ENCODE assay signal across 10 cellular contexts in the genomic region with DNA sequence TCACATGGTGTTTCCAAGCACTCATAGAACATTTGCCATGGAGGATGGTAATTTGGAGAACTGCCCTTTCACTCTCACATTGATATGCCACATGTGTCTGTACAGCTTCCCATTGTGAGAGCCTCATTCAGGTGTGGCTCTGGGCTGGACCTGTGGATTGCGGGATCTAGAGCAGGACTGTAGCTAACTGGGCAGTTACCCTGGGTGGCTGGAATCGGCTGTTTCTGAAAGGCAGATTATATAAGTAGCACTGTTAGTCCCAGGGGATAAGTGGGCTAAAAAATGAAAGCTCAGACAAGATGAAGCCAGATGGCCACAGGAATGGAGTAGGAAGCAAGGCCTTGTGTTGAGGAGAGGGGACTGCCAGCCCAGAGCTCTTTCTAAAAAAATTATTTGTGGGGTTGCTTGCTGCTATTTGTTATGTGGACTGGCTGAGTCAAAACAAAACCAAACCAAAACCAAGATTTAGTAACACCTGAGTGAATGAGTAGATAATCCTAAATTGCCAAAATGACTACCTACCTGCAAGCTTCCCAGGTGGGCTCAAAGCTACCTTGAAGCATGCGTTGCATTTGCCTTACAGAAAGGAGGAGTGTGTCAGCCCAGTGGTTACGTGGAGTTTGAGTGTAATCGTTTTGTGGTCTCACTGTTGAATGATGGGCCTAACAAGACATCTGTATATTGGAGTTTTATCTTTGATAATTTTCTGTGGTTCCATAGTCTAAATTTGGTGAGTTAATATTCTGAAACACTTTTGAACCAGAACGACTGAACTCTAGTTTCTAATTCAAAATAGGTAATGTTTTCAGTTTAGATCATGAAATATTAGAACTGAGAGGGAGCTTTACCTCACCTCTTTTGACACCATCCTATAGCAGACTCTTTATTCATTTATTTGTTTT. TPM values are rescaled to one million over a fixed set of nuclear protein-coding genes. Genes with fewer than 3 reads are reported as not detected.
A peak's percentile ranks its signal among the peaks of the same experiment; 100 is the strongest.
DNase-seq lines count a peak whose midpoint lies in the region; ATAC-seq and TF ChIP-seq lines count a peak whose summit lies in the region.
"Had no signal": no experiment of that assay in that cellular context is flagged by ENCODE, and none has a peak within 500 bp of the region (broad histone marks: within the 10 kb centered on the region; RNA-seq: fewer than 3 reads in every experiment).

No MANE protein-coding gene starts in this region.

- H3K4me3 Mint-ChIP-seq in glutamatergic neuron (ENCODE audit: unreplicated experiment), result peak overlapping the region; percentile 8
- H3K4me3 Mint-ChIP-seq in CD8-positive, alpha-beta memory T cell, result no peak overlapping the region

- H3K4me1 Mint-ChIP-seq in glutamatergic neuron (ENCODE audit: low read depth, unreplicated experiment), result peaks cover 24% of the 10 kb centered on the region
- H3K4me1 Mint-ChIP-seq in CD8-positive, alpha-beta memory T cell, result no peaks in the 10 kb centered on the region

- POLR2A ChIA-PET in CD8-positive, alpha-beta memory T cell (lab: Charles Lee), result no interaction called here

- H3K4me1 ChIP-seq in CD8-positive, alpha-beta memory T cell (ENCODE audit: insufficient read depth, low read length), result no peaks in the 10 kb centered on the region

- TF ChIP-seq CTCF in glutamatergic neuron (IDR thresholded peaks at IDR 0.05; ENCODE audit: partially characterized antibody, unreplicated experiment), result no peak

- no peaks in the 10 kb centered on the region for H3K27me3 ChIP-seq in CD8-positive, alpha-beta memory T cell (ENCODE audit: insufficient read depth, low read length, poor library complexity, severe bottlenecking)

- H3K27ac ChIP-seq in CD8-positive, alpha-beta memory T cell (ENCODE audit: low read depth, low read length), result no peak overlapping the region

- H3K36me3 ChIP-seq in CD8-positive, alpha-beta memory T cell (ENCODE audit: insufficient read depth, low read length), result no peaks in the 10 kb centered on the region

- H3K36me3 Mint-ChIP-seq in glutamatergic neuron (ENCODE audit: unreplicated experiment), result no peaks in the 10 kb centered on the region
- H3K36me3 Mint-ChIP-seq in CD8-positive, alpha-beta memory T cell, result peaks cover 9 to 48% (median 18%) of the 10 kb centered on the region in 3 donors

- H3K9me3 ChIP-seq in CD8-positive, alpha-beta memory T cell (ENCODE audit: low read length), result no peaks in the 10 kb centered on the region

- CTCF ChIA-PET in CD8-positive, alpha-beta memory T cell (lab: Charles Lee), result no interaction called here

- peaks cover 3% of the 10 kb centered on the region for H3K9me3 Mint-ChIP-seq in glutamatergic neuron (ENCODE audit: unreplicated experiment)
- H3K9me3 Mint-ChIP-seq in CD8-positive, alpha-beta memory T cell, result no peaks in the 10 kb centered on the region

- H3K27ac Mint-ChIP-seq in glutamatergic neuron (ENCODE audit: unreplicated experiment), result peak overlapping the region; percentile 59
- H3K27ac Mint-ChIP-seq in CD8-positive, alpha-beta memory T cell, result peak overlapping the region in 3 of 8 donors; percentile 4 to 59 (median 13)

- H3K4me3 ChIP-seq in CD8-positive, alpha-beta memory T cell (ENCODE audit: low read length), result no peak overlapping the region

- peaks cover 5% of the 10 kb centered on the region for H3K27me3 Mint-ChIP-seq in glutamatergic neuron (ENCODE audit: unreplicated experiment)
- no peaks in the 10 kb centered on the region for H3K27me3 Mint-ChIP-seq in CD8-positive, alpha-beta memory T cell

- DNase-seq in glutamatergic neuron (no peak), putamen (ENCODE audit: low spot score) (no peak), EL (no peak)
- no peak for DNase-seq in CD8-positive, alpha-beta memory T cell
- no peak for DNase-seq in activated T-cell treated with anti-CD3 and anti-CD28 coated beads, Interleukin-2, amount 50 U/mL, for 1 hour
- DNase-seq: NCI-H187; stimulated activated CD4-positive, alpha-beta T cell treated with anti-CD3 and anti-CD28 coated beads, Interleukin-1b, Interleukin-23, amount 100 ng/mL, for 48 hours had no signal

- ATAC-seq in GM18502 (IDR thresholded peaks at IDR 0.05; ENCODE audit: poor library complexity, unreplicated experiment), result peak; percentile 72
- ATAC-seq in GM21381 (IDR thresholded peaks at IDR 0.05; ENCODE audit: unreplicated experiment), result peak; percentile 74
- peak; percentile 70 for ATAC-seq in HG03175 (IDR thresholded peaks at IDR 0.05; ENCODE audit: unreplicated experiment)

RNA-seq across cellular contexts. Expression of a gene that starts 58.0 kb away (rescaled TPM):
- 52.8 TPM for total RNA-seq in glutamatergic neuron (ENCODE audit: unreplicated experiment)
- 10 to 100 TPM; 17.8 to 18.3 TPM for total RNA-seq in CD8-positive, alpha-beta memory T cell
- polyA plus RNA-seq in CD8-positive, alpha-beta memory T cell, result 22.3 TPM

RNA-seq across cellular contexts. Expression of a gene that starts 58.8 kb away (rescaled TPM):
- 450 TPM for total RNA-seq in glutamatergic neuron (ENCODE audit: unreplicated experiment)
- 10 to 100 TPM; 29.9 to 36.5 TPM for total RNA-seq in CD8-positive, alpha-beta memory T cell
- polyA plus RNA-seq in CD8-positive, alpha-beta memory T cell, result 7.4 TPM

Comparison
In these comparisons a context has a peak if more than half of its experiments do, and no peak if none do; other contexts are left out.
1. RNA of a gene that starts 58.8 kb away (total RNA-seq): 450 TPM in glutamatergic neuron (single experiment); 29.9 to 36.5 TPM in CD8-positive, alpha-beta memory T cell; every median in the first group is over 10 times any median in the second.
2. Peak in every context shown above with its lines, with median percentiles within 50 percentile points of each other: ATAC-seq.